8 cellular contexts compared by ENCODE assay signal in the genomic region with DNA sequence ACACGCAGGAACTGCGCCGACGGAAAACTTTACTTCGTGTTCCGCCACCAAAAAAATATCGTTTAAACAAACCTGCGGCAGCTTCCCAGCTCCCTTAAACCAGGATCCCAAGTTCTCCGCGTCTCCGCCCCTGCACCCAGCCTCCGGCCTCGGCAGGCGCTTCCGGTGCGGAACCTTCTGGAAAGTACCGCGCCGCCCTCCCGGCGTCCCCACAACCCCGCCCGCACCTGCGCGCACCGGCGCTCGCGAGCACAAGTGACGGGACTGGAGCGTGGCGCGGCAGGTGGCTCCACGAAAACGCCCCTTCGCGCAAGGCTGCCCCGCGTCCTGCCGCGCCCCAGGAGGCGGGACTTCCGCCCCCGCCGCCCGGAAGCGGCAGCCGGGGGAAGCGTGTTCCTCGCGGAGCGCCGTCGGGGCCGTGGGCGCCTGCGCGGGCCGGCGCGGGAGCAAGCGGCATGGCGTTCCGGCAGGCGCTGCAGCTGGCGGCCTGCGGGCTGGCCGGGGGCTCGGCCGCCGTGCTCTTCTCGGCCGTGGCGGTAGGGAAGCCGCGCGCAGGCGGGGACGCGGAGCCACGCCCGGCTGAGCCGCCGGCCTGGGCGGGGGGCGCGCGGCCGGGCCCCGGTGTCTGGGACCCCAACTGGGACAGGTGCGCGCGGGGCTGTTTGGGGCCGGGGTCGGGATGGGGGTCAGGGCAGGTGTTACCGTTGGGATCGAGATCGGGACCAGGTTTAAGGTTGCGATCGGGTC. TPM values are rescaled to one million over a fixed set of nuclear protein-coding genes. Genes with fewer than 3 reads are reported as not detected.
DNase-seq lines count a peak whose midpoint lies in the region; ATAC-seq and TF ChIP-seq lines count a peak whose summit lies in the region.

Gene PGAM5, plus strand, starts transcription at position 421 of the 747 bp plus-strand sequence. Its CDS starts 35 bp downstream, at position 456.

- ATAC-seq in GM19043 (IDR thresholded peaks at IDR 0.05; ENCODE audit: low read depth, unreplicated experiment), result peak; percentile 92
- ATAC-seq in HG03342 (IDR thresholded peaks at IDR 0.05; ENCODE audit: unreplicated experiment), result peak; percentile 88
- peak; percentile 90 to 91 for ATAC-seq in activated CD4-positive, CD25-positive, alpha-beta regulatory T cell treated with anti-CD3 and anti-CD28 coated beads, Interleukin-2, amount 50 U/mL, for 24 hours

- DNase-seq in AML-193 (lab: John Stamatoyannopoulos, UW), result peak; percentile 62 to 74
- peak; percentile 57 to 88 for DNase-seq in NCI-H446 (lab: John Stamatoyannopoulos, UW)
- DNase-seq in cerebellar cortex (ENCODE audit: low spot score), result peak; percentile 81
- peak; percentile 60 for DNase-seq in kidney epithelial cell (ENCODE audit: low read depth)
- peak; percentile 89 for DNase-seq in stimulated activated CD4-positive, alpha-beta T cell treated with anti-CD3 and anti-CD28 coated beads, Interleukin-15, amount 100 ng/mL, for 24 hours

- peak within 1 kb of the TSS; percentile 93 for H3K4me3 ChIP-seq in kidney epithelial cell (ENCODE audit: low read depth, low read length)

- TF ChIP-seq CTCF in kidney epithelial cell (IDR thresholded peaks at IDR 0.05; ENCODE audit: insufficient read depth, low read length, poor library complexity, severe bottlenecking), result no peak

- H3K27me3 ChIP-seq in kidney epithelial cell (ENCODE audit: control insufficient read depth, insufficient read depth, low read length), result no peaks in the 10 kb centered on the region

- no peaks in the 10 kb centered on the region for H3K36me3 ChIP-seq in kidney epithelial cell (ENCODE audit: control insufficient read depth, insufficient read depth, low read length)

RNA-seq across cellular contexts. Expression of gene PGAM5, which starts in this region (rescaled TPM):
- total RNA-seq in kidney epithelial cell, result 40.4 and 47.1 TPM in 2 replicates

Comparison
In these comparisons a context has a peak if more than half of its experiments do, and no peak if none do; other contexts are left out.
1. Peak in every context shown above with its lines: DNase-seq, ATAC-seq and H3K4me3 ChIP-seq.